18 cellular contexts compared by ENCODE assay signal in genomic region chr10:59677253-59677831, GRCh38.
"Had no signal": no experiment of that assay in that cellular context is flagged by ENCODE, and none has a peak within 500 bp of the region (broad histone marks: within the 10 kb centered on the region; RNA-seq: fewer than 3 reads in every experiment).

No MANE protein-coding gene starts in this region.

- DNase-seq: cortex of kidney; effector memory CD4-positive, alpha-beta T cell; heart left ventricle; hypothalamus; kidney glomerular epithelial cell; mesendoderm; naive thymus-derived CD8-positive, alpha-beta T cell; psoas muscle; retina; stimulated activated CD4-positive, alpha-beta T cell treated with anti-CD3 and anti-CD28 coated beads, Interleukin-2, amount 100 ng/mL, for 24 hours; stimulated activated CD4-positive, alpha-beta T cell treated with anti-CD3 and anti-CD28 coated beads, Interleukin-4, amount 100 ng/mL, for 4 hours; stimulated activated naive CD8-positive, alpha-beta T cell treated with anti-CD3 and anti-CD28 coated beads, Interleukin-15, Interleukin-2, amounts not matched to agents 100 U/mL and 50 U/mL, for 24 hours; thyroid gland had no signal

- H3K4me3 Mint-ChIP-seq: naive thymus-derived CD8-positive, alpha-beta T cell; type B pancreatic cell had no signal

- H3K27ac ChIP-seq: heart left ventricle, neutrophil, psoas muscle, suprapubic skin, thyroid gland had no signal

- H3K27me3 Mint-ChIP-seq: type B pancreatic cell had no signal

- H3K9me3 Mint-ChIP-seq: naive thymus-derived CD8-positive, alpha-beta T cell had no signal

- H3K27me3 ChIP-seq: heart left ventricle, neutrophil, suprapubic skin, thyroid gland had no signal

- H3K27ac Mint-ChIP-seq: naive thymus-derived CD8-positive, alpha-beta T cell; type B pancreatic cell had no signal

- H3K4me3 ChIP-seq: heart left ventricle, psoas muscle, suprapubic skin, thyroid gland had no signal

- H3K36me3 Mint-ChIP-seq: naive thymus-derived CD8-positive, alpha-beta T cell had no signal

- ATAC-seq: esophagus mucosa; heart left ventricle; naive thymus-derived CD8-positive, alpha-beta T cell; psoas muscle; sciatic nerve; stimulated activated naive CD8-positive, alpha-beta T cell treated with anti-CD3 and anti-CD28 coated beads, Interleukin-15, Interleukin-2, amounts not matched to agents 100 U/mL and 50 U/mL, for 24 hours had no signal

- H3K9me3 ChIP-seq: heart left ventricle, neutrophil, psoas muscle, suprapubic skin, thyroid gland had no signal

- H3K36me3 ChIP-seq: neutrophil, suprapubic skin, thyroid gland had no signal
